Comparison of ENCODE assay signal across 4 cellular contexts in the genomic region with DNA sequence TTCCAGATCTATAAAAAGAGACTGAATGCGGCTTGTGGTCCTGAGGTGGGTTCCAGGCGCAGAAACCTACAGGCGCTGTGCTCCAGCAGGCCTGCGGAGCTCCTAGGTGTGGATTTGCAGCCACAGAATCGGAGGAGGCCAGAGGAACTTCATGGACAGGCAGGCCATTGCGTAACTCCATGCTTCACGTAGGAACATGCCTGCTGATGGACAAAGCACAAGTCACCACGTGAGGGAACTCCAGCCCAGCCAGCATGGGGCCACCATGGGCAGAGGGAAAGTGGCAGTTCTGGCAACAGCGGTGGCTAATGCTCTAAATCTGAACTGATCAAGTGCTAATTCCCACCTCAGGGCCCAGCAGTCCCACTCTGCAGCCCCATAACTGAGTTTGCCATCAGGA. TPM values are rescaled to one million over a fixed set of nuclear protein-coding genes. Genes with fewer than 3 reads are reported as not detected.
"Had no signal": no experiment of that assay in that cellular context is flagged by ENCODE, and none has a peak within 500 bp of the region (broad histone marks: within the 10 kb centered on the region; RNA-seq: fewer than 3 reads in every experiment).

No MANE protein-coding gene starts in this region.

RNA-seq across cellular contexts. Expression of a gene that starts 17.2 kb away (rescaled TPM):
- total RNA-seq: LHCN-M2, M059J, MCF 10A, NCI-H460 had no signal

RNA-seq across cellular contexts. Expression of a gene that starts 29.1 kb away (rescaled TPM):
- total RNA-seq: LHCN-M2, M059J, MCF 10A, NCI-H460 had no signal
